Comparison of ENCODE assay signal across 14 cellular contexts in genomic region chr3:160224256-160224655, GRCh38. TPM values are rescaled to one million over a fixed set of nuclear protein-coding genes. Genes with fewer than 3 reads are reported as not detected.
DNase-seq lines count a peak whose midpoint lies in the region; ATAC-seq and TF ChIP-seq lines count a peak whose summit lies in the region.
"Had no signal": no experiment of that assay in that cellular context is flagged by ENCODE, and none has a peak within 500 bp of the region (broad histone marks: within the 10 kb centered on the region; RNA-seq: fewer than 3 reads in every experiment).

No MANE protein-coding gene starts in this region.

- TF ChIP-seq CTCF in sigmoid colon (IDR thresholded peaks at IDR 0.05) = no peak
- TF ChIP-seq CTCF in right lobe of liver (IDR thresholded peaks at IDR 0.05) = no peak

- peak overlapping the region; percentile 57 for H3K4me3 ChIP-seq in iPS-20b (ENCODE audit: low read length)
- peak overlapping the region in 3 of 4 donors; percentile 79 to 81 (median 79) for H3K4me3 ChIP-seq in sigmoid colon
- no peak overlapping the region for H3K4me3 ChIP-seq in right lobe of liver

- peaks cover 83% of the 10 kb centered on the region for H3K27me3 ChIP-seq in iPS-20b (ENCODE audit: insufficient read depth, low read length)
- H3K27me3 ChIP-seq in sigmoid colon = peaks cover 0 to 11% (median 0%) of the 10 kb centered on the region in 3 donors
- peaks cover 0 to 5% of the 10 kb centered on the region in 2 donors for H3K27me3 ChIP-seq in right lobe of liver

- H3K36me3 ChIP-seq in iPS-20b (ENCODE audit: insufficient read depth, low read depth, low read length) (no peaks in the 10 kb centered on the region), sigmoid colon (no peaks in the 10 kb centered on the region), right lobe of liver (no peaks in the 10 kb centered on the region)
- H3K36me3 ChIP-seq: gastrocnemius medialis, left ventricle myocardium inferior had no signal

- ATAC-seq in right lobe of liver = no peak
- ATAC-seq: gastrocnemius medialis; stimulated activated naive CD8-positive, alpha-beta T cell treated with anti-CD3 and anti-CD28 coated beads, Interleukin-15, Interleukin-2, amounts not matched to agents 100 U/mL and 50 U/mL, for 24 hours had no signal

- intact Hi-C loops in sigmoid colon (cut with DNase I) (loop anchor here (2.0 kb wide), 1 partner anchor 61 kb away; no protein-coding TSS in a partner anchor), right lobe of liver (cut with DNase I) (no loop called here)

- H3K9ac ChIP-seq in iPS-20b (ENCODE audit: low read depth, low read length) = no peak overlapping the region

- DNase-seq in activated T-cell treated with anti-CD3 and anti-CD28 coated beads, Interleukin-2, amount 50 U/mL, for 48 hours = peak; percentile 19 to 22
- DNase-seq in activated T-cell treated with anti-CD3 and anti-CD28 coated beads for 4 hours (no peak), SK-N-DZ (ENCODE audit: low spot score) (peak; percentile 28), sigmoid colon (no peak), right lobe of liver (no peak), foreskin melanocyte (no peak), NCI-H1436 (lab: John Stamatoyannopoulos, UW) (no peak)
- DNase-seq: effector CD8-positive, alpha-beta T cell; gastrocnemius medialis; left ventricle myocardium inferior; PC-3; stimulated activated CD4-positive, alpha-beta T cell treated with anti-CD3 and anti-CD28 coated beads, Interleukin-4, amount 100 ng/mL, for 4 hours; stimulated activated naive CD8-positive, alpha-beta T cell treated with anti-CD3 and anti-CD28 coated beads, Interleukin-15, Interleukin-2, amounts not matched to agents 100 U/mL and 50 U/mL, for 24 hours had no signal

- H3K9me3 ChIP-seq in iPS-20b (ENCODE audit: insufficient read depth, low read depth, low read length) = no peaks in the 10 kb centered on the region
- no peaks in the 10 kb centered on the region for H3K9me3 ChIP-seq in sigmoid colon
- H3K9me3 ChIP-seq in right lobe of liver = no peaks in the 10 kb centered on the region
- H3K9me3 ChIP-seq: gastrocnemius medialis, left ventricle myocardium inferior had no signal

- H3K4me1 ChIP-seq in iPS-20b (ENCODE audit: insufficient read depth, low read length) (peaks cover 6% of the 10 kb centered on the region; the same call in 1 of the 2 replicates), sigmoid colon (peaks cover 0 to 54% (median 40%) of the 10 kb centered on the region in 4 donors), right lobe of liver (peaks cover 0 to 17% (median 2%) of the 10 kb centered on the region in 4 donors)

- 44 to 70% methylated on average over 12 of the region's 12 CpGs for WGBS in sigmoid colon, 2 donors
- WGBS in right lobe of liver (ENCODE audit: insufficient coverage, low coverage, low lambda C conversion rate, missing lambda C conversion rate) = 18% methylated on average over 12 of the region's 12 CpGs

- no peak overlapping the region for H3K27ac ChIP-seq in iPS-20b (ENCODE audit: low read length)
- H3K27ac ChIP-seq in sigmoid colon = peak overlapping the region in 3 of 4 donors; percentile 82 to 85 (median 84)
- no peak overlapping the region for H3K27ac ChIP-seq in right lobe of liver
- H3K27ac ChIP-seq: gastrocnemius medialis, left ventricle myocardium inferior had no signal

- TF ChIP-seq POLR2A in sigmoid colon (IDR thresholded peaks at IDR 0.05) = no peak
- no peak for TF ChIP-seq POLR2A in right lobe of liver (IDR thresholded peaks at IDR 0.05)

- no peak for TF ChIP-seq EP300 in sigmoid colon (IDR thresholded peaks at IDR 0.05)

RNA-seq across cellular contexts. Expression of gene C3orf80, which starts 1.0 kb away (rescaled TPM):
- 3.3 and 5.9 TPM in 2 replicates for polyA plus RNA-seq in SK-N-DZ (2014; cell fraction: cytosol; rRNA removed)
- 2.4 and 4.2 TPM in 2 replicates for polyA plus RNA-seq in SK-N-DZ (2014; cell fraction: nucleus; rRNA removed)
- total RNA-seq in sigmoid colon (10 to 100 TPM in 3 of 4 donors, 1 to 10 TPM in 1; 5.8 to 28.3 (median 23.4) TPM), right lobe of liver (1 to 10 TPM in 1 of 6 experiments, under 1 TPM in 4, not detected in 1; 0.07 to 1.2 (median 0.88) TPM)
- polyA plus RNA-seq in sigmoid colon = under 1 TPM in 2 of 3 donors, not detected in 1; under 0.01 to 0.80 TPM

Comparison
In these comparisons a context has a peak if more than half of its experiments do, and no peak if none do; other contexts are left out.
1. DNase-seq: peak in activated T-cell treated with anti-CD3 and anti-CD28 coated beads, Interleukin-2, amount 50 U/mL, for 48 hours (2 of 2) and SK-N-DZ (single experiment); none in activated T-cell treated with anti-CD3 and anti-CD28 coated beads for 4 hours (single experiment), sigmoid colon (single experiment), right lobe of liver (0 of 3), foreskin melanocyte (single experiment) and NCI-H1436 (single experiment).
2. H3K27ac ChIP-seq: peak in sigmoid colon (3 of 4); none in iPS-20b (single experiment) and right lobe of liver (0 of 3).
3. H3K4me3 ChIP-seq: peak in iPS-20b (single experiment) and sigmoid colon (3 of 4); none in right lobe of liver (0 of 3).